ENCODE assay signal across 26 cellular contexts in the genomic region with DNA sequence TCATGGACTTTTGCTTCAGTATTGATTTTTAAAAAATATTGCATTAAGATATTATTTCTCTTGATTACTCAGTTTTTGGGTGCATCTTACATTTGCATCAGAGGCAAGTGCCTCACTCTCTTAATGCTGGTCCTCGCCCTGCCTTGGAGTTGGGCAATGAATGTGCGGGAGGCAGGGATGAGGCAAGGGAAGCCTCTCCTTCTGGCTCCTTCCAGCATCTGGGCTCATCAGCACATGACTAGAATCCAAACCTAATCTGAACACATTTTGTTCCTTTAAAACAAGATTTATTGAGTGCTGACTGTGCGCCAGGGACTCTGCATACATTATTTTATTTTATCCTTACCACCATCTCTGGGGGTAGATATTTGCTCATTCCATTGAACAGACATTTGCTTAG.
DNase-seq lines count a peak whose midpoint lies in the region; ATAC-seq and TF ChIP-seq lines count a peak whose summit lies in the region.
"Had no signal": no experiment of that assay in that cellular context is flagged by ENCODE, and none has a peak within 500 bp of the region (broad histone marks: within the 10 kb centered on the region; RNA-seq: fewer than 3 reads in every experiment).

No MANE protein-coding gene starts in this region.

- peaks cover 25 to 37% of the 10 kb centered on the region in 2 donors for H3K4me1 ChIP-seq in gastrocnemius medialis
- H3K4me1 ChIP-seq: HAP-1, parathyroid adenoma had no signal

- no peaks in the 10 kb centered on the region for H3K9me3 Mint-ChIP-seq in effector memory CD8-positive, alpha-beta T cell
- H3K9me3 Mint-ChIP-seq: activated naive CD4-positive, alpha-beta T cell treated with anti-CD3 and anti-CD28 coated beads for 36 hours; central memory CD8-positive, alpha-beta T cell; naive thymus-derived CD4-positive, alpha-beta T cell had no signal

- H3K27ac ChIP-seq in caudate nucleus (ENCODE audit: low read depth, low read length) (peak overlapping the region; percentile 16), gastrocnemius medialis (peak overlapping the region in 3 of 4 donors; percentile 40 to 45 (median 45))
- H3K27ac ChIP-seq: KMS-11, parathyroid adenoma had no signal

- DNase-seq in GM03348 (ENCODE audit: low spot score) (peak; percentile 64), caudate nucleus (lab: John Stamatoyannopoulos, UW) (no peak), lower leg skin (ENCODE audit: low spot score in 2 of 2) (peak; percentile 80 to 92), gastrocnemius medialis (peak; percentile 60 to 67), cerebellar cortex (ENCODE audit: low spot score) (no peak)
- DNase-seq in activated CD8-positive, alpha-beta memory T cell treated with anti-CD3 and anti-CD28 coated beads for 24 hours: no peak
- no peak for DNase-seq in effector memory CD8-positive, alpha-beta T cell
- DNase-seq: activated CD4-positive, alpha-beta T cell treated with anti-CD3 and anti-CD28 coated beads for 1 hour; activated naive CD4-positive, alpha-beta T cell treated with anti-CD3 and anti-CD28 coated beads for 36 hours; activated T-cell treated with anti-CD3 and anti-CD28 coated beads, Interleukin-2, amount 50 U/mL, for 48 hours; aorta; DMS153; GDM1; hippocampal formation; MV-4-11; naive thymus-derived CD4-positive, alpha-beta T cell; NCI-H187; SHP77 treated with DMSO at 0.1 percent for 48 hours; stimulated activated CD4-positive, alpha-beta T cell treated with anti-CD3 and anti-CD28 coated beads, Interleukin-4, amount 100 ng/mL, for 24 hours; stomach had no signal

- no peaks in the 10 kb centered on the region for H3K36me3 ChIP-seq in gastrocnemius medialis
- H3K36me3 ChIP-seq: HAP-1, stomach had no signal

- TF ChIP-seq POLR2A in lower leg skin (IDR thresholded peaks at IDR 0.05) (no peak), gastrocnemius medialis (IDR thresholded peaks at IDR 0.05) (no peak)

- TF ChIP-seq CTCF in lower leg skin (IDR thresholded peaks at IDR 0.05) (no peak), gastrocnemius medialis (IDR thresholded peaks at IDR 0.05 in 4 of 5, conservative IDR thresholded peaks at IDR 0.05 in 1 of 5) (no peak)

- H3K4me3 Mint-ChIP-seq in effector memory CD8-positive, alpha-beta T cell: no peak overlapping the region
- H3K4me3 Mint-ChIP-seq: activated naive CD4-positive, alpha-beta T cell treated with anti-CD3 and anti-CD28 coated beads for 36 hours; central memory CD8-positive, alpha-beta T cell; naive thymus-derived CD4-positive, alpha-beta T cell had no signal

- H3K9me3 ChIP-seq in gastrocnemius medialis: no peaks in the 10 kb centered on the region
- H3K9me3 ChIP-seq: HAP-1, stomach had no signal

- peaks cover 18 to 46% of the 10 kb centered on the region in 2 donors for H3K27me3 Mint-ChIP-seq in effector memory CD8-positive, alpha-beta T cell

- no peak overlapping the region for H3K27ac Mint-ChIP-seq in effector memory CD8-positive, alpha-beta T cell
- H3K27ac Mint-ChIP-seq: activated naive CD4-positive, alpha-beta T cell treated with anti-CD3 and anti-CD28 coated beads for 36 hours had no signal

- peak; percentile 31 to 53 for ATAC-seq in gastrocnemius medialis
- ATAC-seq in effector memory CD8-positive, alpha-beta T cell (replicated peaks): no peak
- ATAC-seq in GM19395 (IDR thresholded peaks at IDR 0.05; ENCODE audit: unreplicated experiment): no peak
- ATAC-seq: GM12878; naive thymus-derived CD4-positive, alpha-beta T cell had no signal

- WGBS in lower leg skin, 2 donors: 34 to 37% methylated on average over 3 of the region's 3 CpGs

- H3K36me3 Mint-ChIP-seq in effector memory CD8-positive, alpha-beta T cell (ENCODE audit: insufficient read depth): no peaks in the 10 kb centered on the region
- H3K36me3 Mint-ChIP-seq: naive thymus-derived CD4-positive, alpha-beta T cell had no signal

- peaks cover 5 to 7% of the 10 kb centered on the region in 2 donors for H3K4me1 Mint-ChIP-seq in effector memory CD8-positive, alpha-beta T cell (ENCODE audit: low read depth in 2 of 2)
- H3K4me1 Mint-ChIP-seq: central memory CD8-positive, alpha-beta T cell; naive thymus-derived CD4-positive, alpha-beta T cell had no signal

- intact Hi-C loops in lower leg skin (cut with DNase I; ENCODE audit: low total_unique reads): no loop called here
- intact Hi-C loops in gastrocnemius medialis (cut with DNase I; ENCODE audit: low total_unique reads): no loop called here

- in situ Hi-C loops in gastrocnemius medialis (cut with MboI; ENCODE audit: low sequenced_read_pairs in 4 of 4): loop anchor here in 1 of 4 donors (25.0 kb wide), 1 partner anchor 513 kb away; no protein-coding TSS in a partner anchor

- no peaks in the 10 kb centered on the region for H3K27me3 ChIP-seq in gastrocnemius medialis

- H3K4me3 ChIP-seq in lower leg skin (ENCODE audit: low read depth, poor library complexity, severe bottlenecking) (no peak overlapping the region), gastrocnemius medialis (no peak overlapping the region)
- H3K4me3 ChIP-seq: GM12878, HAP-1, stomach had no signal

Comparison
In these comparisons a context has a peak if more than half of its experiments do, and no peak if none do; other contexts are left out.
1. DNase-seq: peak in GM03348 (single experiment), lower leg skin (2 of 2) and gastrocnemius medialis (2 of 2); none in caudate nucleus (0 of 61), cerebellar cortex (single experiment), activated CD8-positive, alpha-beta memory T cell treated with anti-CD3 and anti-CD28 coated beads for 24 hours (single experiment) and effector memory CD8-positive, alpha-beta T cell (0 of 3).
2. ATAC-seq: peak in gastrocnemius medialis (2 of 2); none in effector memory CD8-positive, alpha-beta T cell (single experiment) and GM19395 (single experiment).